Comparison of ENCODE assay signal across 9 cellular contexts in the genomic region with DNA sequence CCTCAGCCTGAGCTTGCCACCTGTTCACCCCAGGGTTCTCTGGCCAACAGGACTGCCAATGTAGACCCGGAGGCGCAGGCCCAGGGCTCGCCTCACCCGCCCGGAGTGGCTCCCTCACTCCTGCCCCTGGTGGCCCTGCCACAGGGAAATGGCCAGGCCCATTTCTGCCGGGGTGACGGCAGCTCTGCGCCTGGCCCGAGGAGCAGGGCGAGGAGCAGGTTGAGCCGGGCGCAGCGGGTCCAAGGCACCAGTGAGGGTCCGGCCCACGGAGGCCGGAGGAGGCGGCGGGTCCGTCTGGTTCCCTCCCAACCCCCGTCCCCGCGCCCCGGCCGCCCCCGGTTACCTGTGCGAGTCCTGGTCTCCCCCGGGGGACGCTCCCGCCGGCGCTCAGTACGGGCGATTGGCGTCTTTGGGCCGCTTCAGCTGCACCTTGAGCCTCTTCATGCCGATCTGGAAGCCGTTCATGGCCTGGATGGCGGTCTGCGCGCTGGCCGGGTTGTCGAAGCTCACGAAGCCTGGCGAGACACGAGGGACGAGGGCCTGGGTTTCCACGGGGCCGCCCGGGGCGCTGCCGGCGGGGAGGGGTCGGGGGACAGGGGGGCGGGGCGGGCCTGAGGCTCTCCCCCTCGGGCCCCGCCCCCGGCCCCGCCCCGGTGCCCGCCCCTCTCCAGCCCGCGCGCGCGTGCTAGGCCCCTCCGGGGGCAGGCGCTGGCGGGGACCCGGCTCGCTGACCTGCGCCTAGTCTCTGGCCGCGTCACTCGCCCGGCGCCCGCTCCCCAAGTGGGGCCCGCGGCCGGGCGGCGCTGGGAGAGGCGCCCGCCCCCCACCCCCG.
DNase-seq lines count a peak whose midpoint lies in the region; ATAC-seq and TF ChIP-seq lines count a peak whose summit lies in the region.
"Had no signal": no experiment of that assay in that cellular context is flagged by ENCODE, and none has a peak within 500 bp of the region (broad histone marks: within the 10 kb centered on the region; RNA-seq: fewer than 3 reads in every experiment).

No MANE protein-coding gene starts in this region.

- TF ChIP-seq CTCF in GM06990 (IDR thresholded peaks at IDR 0.05; ENCODE audit: insufficient read depth, low read length, poor library complexity, severe bottlenecking) (no peak), esophagus muscularis mucosa (IDR thresholded peaks at IDR 0.05) (no peak), progenitor cell of endocrine pancreas (IDR thresholded peaks at IDR 0.05; ENCODE audit: unreplicated experiment) (peak; percentile 39)

- no peaks in the 10 kb centered on the region for H3K9me3 ChIP-seq in esophagus muscularis mucosa

- CTCF ChIA-PET in activated CD8-positive, alpha-beta memory T cell treated with anti-CD3 and anti-CD28 coated beads, Interleukin-2, amount 10 ng/mL, durations not matched to agents 7 days and 5 days (lab: Charles Lee), result no interaction called here

- no peaks in the 10 kb centered on the region for H3K36me3 Mint-ChIP-seq in progenitor cell of endocrine pancreas (ENCODE audit: insufficient read depth)
- H3K36me3 Mint-ChIP-seq in activated CD8-positive, alpha-beta memory T cell treated with anti-CD3 and anti-CD28 coated beads, Interleukin-2, amount 10 ng/mL, durations not matched to agents 7 days and 5 days, result no peaks in the 10 kb centered on the region

- intact Hi-C loops in esophagus muscularis mucosa (cut with DNase I), result no loop called here

- no peak overlapping the region for H3K27ac Mint-ChIP-seq in progenitor cell of endocrine pancreas
- H3K27ac Mint-ChIP-seq in activated CD8-positive, alpha-beta memory T cell treated with anti-CD3 and anti-CD28 coated beads, Interleukin-2, amount 10 ng/mL, durations not matched to agents 7 days and 5 days, result no peak overlapping the region

- H3K27me3 ChIP-seq in GM06990 (replicated peaks; ENCODE audit: control insufficient read depth, insufficient read depth, low read length) (no peaks in the 10 kb centered on the region; the same call in 1 of the 2 replicates), esophagus muscularis mucosa (peaks cover 0 to 100% (median 27%) of the 10 kb centered on the region in 4 donors)

- TF ChIP-seq EP300 in esophagus muscularis mucosa (IDR thresholded peaks at IDR 0.05), result no peak

- no peak overlapping the region for H3K27ac ChIP-seq in esophagus muscularis mucosa (replicated peaks in 1 of 4)

- H3K9me3 Mint-ChIP-seq in progenitor cell of endocrine pancreas (ENCODE audit: low read depth), result no peaks in the 10 kb centered on the region
- no peaks in the 10 kb centered on the region for H3K9me3 Mint-ChIP-seq in activated CD8-positive, alpha-beta memory T cell treated with anti-CD3 and anti-CD28 coated beads, Interleukin-2, amount 10 ng/mL, durations not matched to agents 7 days and 5 days (ENCODE audit: low read depth)

- H3K4me3 ChIP-seq in GM06990 (replicated peaks; ENCODE audit: low read depth, low read length), result peak overlapping the region; percentile 32; the same call in 1 of the 2 replicates
- H3K4me3 ChIP-seq in esophagus muscularis mucosa, result peak overlapping the region; percentile 49 to 58 (median 50)

- H3K36me3 ChIP-seq in GM06990 (ENCODE audit: control insufficient read depth, insufficient read depth, low read length), result no peaks in the 10 kb centered on the region
- no peaks in the 10 kb centered on the region for H3K36me3 ChIP-seq in esophagus muscularis mucosa

- no peak for DNase-seq in GM06990 (ENCODE audit: extremely low read depth, insufficient read length)
- DNase-seq in NCI-H1105 (lab: John Stamatoyannopoulos, UW), result peak; percentile 81
- no peak for DNase-seq in esophagus muscularis mucosa (ENCODE audit: extremely low spot score)
- DNase-seq in progenitor cell of endocrine pancreas (ENCODE audit: low spot score, unreplicated experiment), result peak; percentile 68
- DNase-seq in T-helper 1 cell, result no peak
- no peak for DNase-seq in activated CD8-positive, alpha-beta memory T cell treated with anti-CD3 and anti-CD28 coated beads, Interleukin-2, amount 10 ng/mL, durations not matched to agents 7 days and 5 days
- DNase-seq in activated CD4-positive, alpha-beta T cell treated with anti-CD3 and anti-CD28 coated beads, Interleukin-2, amount 50 U/mL, for 1 hour, result no peak
- DNase-seq: activated naive CD4-positive, alpha-beta T cell had no signal

- peaks cover 3 to 16% (median 13%) of the 10 kb centered on the region in 4 donors for H3K4me1 ChIP-seq in esophagus muscularis mucosa

- H3K4me3 Mint-ChIP-seq in progenitor cell of endocrine pancreas (ENCODE audit: low read depth), result peak overlapping the region; percentile 79
- H3K4me3 Mint-ChIP-seq in activated CD8-positive, alpha-beta memory T cell treated with anti-CD3 and anti-CD28 coated beads, Interleukin-2, amount 10 ng/mL, durations not matched to agents 7 days and 5 days, result no peak overlapping the region

- H3K4me1 Mint-ChIP-seq in progenitor cell of endocrine pancreas (ENCODE audit: low read depth), result peaks cover 6% of the 10 kb centered on the region
- no peaks in the 10 kb centered on the region for H3K4me1 Mint-ChIP-seq in activated CD8-positive, alpha-beta memory T cell treated with anti-CD3 and anti-CD28 coated beads, Interleukin-2, amount 10 ng/mL, durations not matched to agents 7 days and 5 days

- WGBS in esophagus muscularis mucosa, result no CpG with 5 or more reads among the region's 86 CpGs

- no peak for ATAC-seq in activated CD8-positive, alpha-beta memory T cell treated with anti-CD3 and anti-CD28 coated beads, Interleukin-2, amount 10 ng/mL, durations not matched to agents 7 days and 5 days
- no peak for ATAC-seq in HG03571 (IDR thresholded peaks at IDR 0.05; ENCODE audit: unreplicated experiment)

- TF ChIP-seq POLR2A in esophagus muscularis mucosa (IDR thresholded peaks at IDR 0.05; ENCODE audit: low read depth), result no peak

- H3K27me3 Mint-ChIP-seq in progenitor cell of endocrine pancreas, result peaks cover 48% of the 10 kb centered on the region
- peaks cover 43% of the 10 kb centered on the region for H3K27me3 Mint-ChIP-seq in activated CD8-positive, alpha-beta memory T cell treated with anti-CD3 and anti-CD28 coated beads, Interleukin-2, amount 10 ng/mL, durations not matched to agents 7 days and 5 days

Comparison
In these comparisons a context has a peak if more than half of its experiments do, and no peak if none do; other contexts are left out.
1. DNase-seq: peak in NCI-H1105 (single experiment) and progenitor cell of endocrine pancreas (single experiment); none in GM06990 (single experiment), esophagus muscularis mucosa (single experiment), T-helper 1 cell (0 of 5), activated CD8-positive, alpha-beta memory T cell treated with anti-CD3 and anti-CD28 coated beads, Interleukin-2, amount 10 ng/mL, durations not matched to agents 7 days and 5 days (single experiment) and activated CD4-positive, alpha-beta T cell treated with anti-CD3 and anti-CD28 coated beads, Interleukin-2, amount 50 U/mL, for 1 hour (single experiment).